Comparison of ENCODE assay signal across 18 cellular contexts in genomic region chr4:151687021-151687640, GRCh38.
DNase-seq lines count a peak whose midpoint lies in the region; ATAC-seq and TF ChIP-seq lines count a peak whose summit lies in the region.
"Had no signal": no experiment of that assay in that cellular context is flagged by ENCODE, and none has a peak within 500 bp of the region (broad histone marks: within the 10 kb centered on the region; RNA-seq: fewer than 3 reads in every experiment).

No MANE protein-coding gene starts in this region.

- POLR2A ChIA-PET in PC-3 (lab: Charles Lee; ENCODE audit: unreplicated experiment) = interaction anchor here (0.8 kb wide), 1 partner anchor 588 kb away, joined by 20 read pairs; no protein-coding TSS in a partner anchor

- H3K4me1 Mint-ChIP-seq in mesothelial cell of epicardium = peaks cover 76% of the 10 kb centered on the region
- H3K4me1 Mint-ChIP-seq: CD4-positive, CD25-positive, alpha-beta regulatory T cell; naive B cell; T-cell had no signal

- intact Hi-C loops in esophagus muscularis mucosa (cut with DNase I) = no loop called here
- intact Hi-C loops in PC-3 (cut with micrococcal nuclease) = no loop called here

- peak overlapping the region; percentile 38 for H3K4me3 Mint-ChIP-seq in mesothelial cell of epicardium
- H3K4me3 Mint-ChIP-seq: CD4-positive, CD25-positive, alpha-beta regulatory T cell; naive B cell; T-cell; WTC11 had no signal

- no peak for ATAC-seq in HG02884 (IDR thresholded peaks at IDR 0.05; ENCODE audit: unreplicated experiment)
- no peak for ATAC-seq in HG03025 (IDR thresholded peaks at IDR 0.05; ENCODE audit: low FRiP score, unreplicated experiment)
- no peak for ATAC-seq in PC-3
- ATAC-seq: body of pancreas, T-cell had no signal

- no peak for TF ChIP-seq CTCF in esophagus muscularis mucosa (IDR thresholded peaks at IDR 0.05)
- TF ChIP-seq CTCF in mesothelial cell of epicardium (IDR thresholded peaks at IDR 0.05; ENCODE audit: unreplicated experiment) = no peak
- TF ChIP-seq CTCF in PC-3 (conservative IDR thresholded peaks at IDR 0.05; ENCODE audit: low read depth, low read length) = no peak

- peaks cover 19% of the 10 kb centered on the region for H3K36me3 Mint-ChIP-seq in mesothelial cell of epicardium

- no peaks in the 10 kb centered on the region for H4K20me1 ChIP-seq in PC-3 (ENCODE audit: low read length)

- CTCF ChIA-PET in PC-3 (lab: Charles Lee) = no interaction called here

- TF ChIP-seq EP300 in esophagus muscularis mucosa (IDR thresholded peaks at IDR 0.05) = no peak

- H3K9ac ChIP-seq in PC-3 (ENCODE audit: low read length) = no peak overlapping the region

- TF ChIP-seq POLR2A in esophagus muscularis mucosa (IDR thresholded peaks at IDR 0.05; ENCODE audit: low read depth) = no peak

- H3K27ac Mint-ChIP-seq in mesothelial cell of epicardium = peak overlapping the region; percentile 91
- H3K27ac Mint-ChIP-seq: CD4-positive, CD25-positive, alpha-beta regulatory T cell; T-cell; WTC11 had no signal

- H3K27me3 ChIP-seq in MG63 = no peaks in the 10 kb centered on the region
- no peaks in the 10 kb centered on the region for H3K27me3 ChIP-seq in esophagus muscularis mucosa
- H3K27me3 ChIP-seq in PC-3 (ENCODE audit: low read length) = no peaks in the 10 kb centered on the region
- H3K27me3 ChIP-seq: body of pancreas, uterus had no signal

- H3K4me1 ChIP-seq in esophagus muscularis mucosa (peaks cover 58 to 74% (median 63%) of the 10 kb centered on the region in 4 donors), PC-3 (ENCODE audit: insufficient read depth, low read length) (peaks cover 25% of the 10 kb centered on the region)
- H3K4me1 ChIP-seq: body of pancreas had no signal

- H3K9me3 Mint-ChIP-seq in mesothelial cell of epicardium = no peaks in the 10 kb centered on the region
- H3K9me3 Mint-ChIP-seq: CD4-positive, CD25-positive, alpha-beta regulatory T cell; naive B cell; T-cell; WTC11 had no signal

- H3K36me3 ChIP-seq in MG63 = no peaks in the 10 kb centered on the region
- H3K36me3 ChIP-seq in esophagus muscularis mucosa = peaks cover 0 to 9% (median 2%) of the 10 kb centered on the region in 4 donors
- H3K36me3 ChIP-seq in PC-3 (ENCODE audit: low read depth, low read length) = no peaks in the 10 kb centered on the region
- H3K36me3 ChIP-seq: uterus had no signal

- WGBS in esophagus muscularis mucosa = 80% methylated on average over 11 of the region's 11 CpGs

- H3K79me2 ChIP-seq in PC-3 (ENCODE audit: low read length) = no peaks in the 10 kb centered on the region

- no peak overlapping the region for H3K4me2 ChIP-seq in PC-3 (ENCODE audit: low read length)

- no peaks in the 10 kb centered on the region for H3K9me3 ChIP-seq in MG63
- no peaks in the 10 kb centered on the region for H3K9me3 ChIP-seq in esophagus muscularis mucosa
- H3K9me3 ChIP-seq in PC-3 (ENCODE audit: low read length) = no peaks in the 10 kb centered on the region
- H3K9me3 ChIP-seq: body of pancreas, uterus had no signal

- H2AFZ ChIP-seq in PC-3 (ENCODE audit: low read length) = no peak overlapping the region

- DNase-seq in A172 (ENCODE audit: low spot score) (peak; percentile 19), MG63 (peak; percentile 39), esophagus muscularis mucosa (ENCODE audit: extremely low spot score) (no peak), mesothelial cell of epicardium (ENCODE audit: low spot score in 2 of 2, unreplicated experiment in 2 of 2) (no peak), NCI-H446 treated with DMSO at 0.1 percent for 48 hours (lab: John Stamatoyannopoulos, UW) (no peak), PC-3 (no peak)
- DNase-seq: activated naive CD4-positive, alpha-beta T cell; body of pancreas; CD4-positive, CD25-positive, alpha-beta regulatory T cell; naive B cell; NCI-H1417; stimulated activated CD4-positive, alpha-beta T cell treated with anti-CD3 and anti-CD28 coated beads, Interleukin-12 subunit alpha, Interleukin-12 subunit beta, amount 100 ng/mL, for 4 hours; stimulated activated naive CD4-positive, alpha-beta T cell treated with Interleukin-2 at 50 U/mL for 16 hours; T-cell; uterus had no signal

- H3K27ac ChIP-seq in esophagus muscularis mucosa (replicated peaks in 1 of 4) = peak overlapping the region; percentile 64 to 74 (median 71)
- H3K27ac ChIP-seq in PC-3 (ENCODE audit: low read length) = no peak overlapping the region
- H3K27ac ChIP-seq: body of pancreas had no signal

- no peaks in the 10 kb centered on the region for H3K9me2 ChIP-seq in PC-3 (replicated peaks; ENCODE audit: low read length)

- H3F3A ChIP-seq in PC-3 (ENCODE audit: low read length, unreplicated experiment) = no peaks in the 10 kb centered on the region

- H3K4me3 ChIP-seq in MG63 = no peak overlapping the region
- H3K4me3 ChIP-seq in esophagus muscularis mucosa = no peak overlapping the region
- no peak overlapping the region for H3K4me3 ChIP-seq in PC-3 (ENCODE audit: low read length)
- H3K4me3 ChIP-seq: body of pancreas, uterus had no signal

- no TSS peak for BruUV-seq in PC-3 (replicated peaks; lab: Mats Ljungman, UMichigan)

- no peaks in the 10 kb centered on the region for H3K27me3 Mint-ChIP-seq in mesothelial cell of epicardium (ENCODE audit: low read depth)
- H3K27me3 Mint-ChIP-seq: CD4-positive, CD25-positive, alpha-beta regulatory T cell; naive B cell; T-cell had no signal

Comparison
In these comparisons a context has a peak if more than half of its experiments do, and no peak if none do; other contexts are left out.
1. DNase-seq: peak in A172 (single experiment) and MG63 (single experiment); none in esophagus muscularis mucosa (single experiment), mesothelial cell of epicardium (0 of 2), NCI-H446 treated with DMSO at 0.1 percent for 48 hours (single experiment) and PC-3 (single experiment).